In genomic region chr1:61742620-61743431, GRCh38 we compare ENCODE assay signal across 8 cellular contexts. TPM values are rescaled to one million over a fixed set of nuclear protein-coding genes. Genes with fewer than 3 reads are reported as not detected.
DNase-seq lines count a peak whose midpoint lies in the region; ATAC-seq and TF ChIP-seq lines count a peak whose summit lies in the region.

No MANE protein-coding gene starts in this region.

- H3K36me3 ChIP-seq in CD4-positive, CD25-positive, alpha-beta regulatory T cell (ENCODE audit: control insufficient read depth, insufficient read depth, low read length): no peaks in the 10 kb centered on the region
- H3K36me3 ChIP-seq in duodenal mucosa (ENCODE audit: control insufficient read depth in 1 of 2, insufficient read depth in 2 of 2, low read length in 2 of 2) (no peaks in the 10 kb centered on the region), right lobe of liver (no peaks in the 10 kb centered on the region)

- no peaks in the 10 kb centered on the region for H3K9me3 Mint-ChIP-seq in CD4-positive, CD25-positive, alpha-beta regulatory T cell
- no peaks in the 10 kb centered on the region for H3K9me3 Mint-ChIP-seq in stimulated activated memory B cell treated with anti-CD40 and anti-IgM and Interleukin-4, amounts not matched to agents 10 μg/mL and 1 μg/mL and 100 μg/mL, for 72 hours

- H3K4me3 ChIP-seq in CD4-positive, CD25-positive, alpha-beta regulatory T cell (ENCODE audit: low read depth, low read length): peak overlapping the region; percentile 24
- H3K4me3 ChIP-seq in duodenal mucosa (ENCODE audit: low read depth in 1 of 2, low read length in 2 of 2) (peak overlapping the region; percentile 83 to 85), right lobe of liver (peak overlapping the region; percentile 79 to 98 (median 90))

- no peaks in the 10 kb centered on the region for H3K27me3 Mint-ChIP-seq in CD4-positive, CD25-positive, alpha-beta regulatory T cell
- no peaks in the 10 kb centered on the region for H3K27me3 Mint-ChIP-seq in stimulated activated memory B cell treated with anti-CD40 and anti-IgM and Interleukin-4, amounts not matched to agents 10 μg/mL and 1 μg/mL and 100 μg/mL, for 72 hours

- ATAC-seq in CD4-positive, CD25-positive, alpha-beta regulatory T cell (ENCODE audit: low read depth in 2 of 2): no peak
- peak; percentile 51 for ATAC-seq in GM19035 (IDR thresholded peaks at IDR 0.05; ENCODE audit: unreplicated experiment)
- ATAC-seq in HG03108 (IDR thresholded peaks at IDR 0.05; ENCODE audit: unreplicated experiment): peak; percentile 51
- peak; percentile 50 to 68 (median 64) for ATAC-seq in right lobe of liver
- peak; percentile 85 for ATAC-seq in stimulated activated memory B cell treated with anti-CD40 and anti-IgM and Interleukin-4, amounts not matched to agents 10 μg/mL and 1 μg/mL and 100 μg/mL, for 72 hours

- TF ChIP-seq CTCF in RWPE1 (conservative IDR thresholded peaks at IDR 0.05; ENCODE audit: low read depth) (no peak), right lobe of liver (IDR thresholded peaks at IDR 0.05) (no peak)

- POLR2A ChIA-PET in RWPE1 (lab: Yijun Ruan, JAX; ENCODE audit: low non-redundant PET): no interaction called here

- H3K9ac ChIP-seq in duodenal mucosa (ENCODE audit: low read depth in 1 of 2, low read length in 2 of 2): peak overlapping the region; percentile 85 to 87

- H3K4me1 ChIP-seq in CD4-positive, CD25-positive, alpha-beta regulatory T cell (ENCODE audit: control insufficient read depth, insufficient read depth, low read length, poor library complexity, severe bottlenecking): peaks cover 18% of the 10 kb centered on the region
- H3K4me1 ChIP-seq in duodenal mucosa (ENCODE audit: control insufficient read depth in 1 of 2, insufficient read depth in 2 of 2, low read length in 2 of 2) (peaks cover 10 to 24% of the 10 kb centered on the region in 2 donors), right lobe of liver (peaks cover 0 to 35% (median 4%) of the 10 kb centered on the region in 4 donors)

- WGBS in right lobe of liver (ENCODE audit: insufficient coverage, low coverage, low lambda C conversion rate, missing lambda C conversion rate): 0% methylated on average over 5 of the region's 74 CpGs

- H3K27ac Mint-ChIP-seq in CD4-positive, CD25-positive, alpha-beta regulatory T cell: peak overlapping the region; percentile 31 to 88 (median 81)
- peak overlapping the region; percentile 80 for H3K27ac Mint-ChIP-seq in stimulated activated memory B cell treated with anti-CD40 and anti-IgM and Interleukin-4, amounts not matched to agents 10 μg/mL and 1 μg/mL and 100 μg/mL, for 72 hours

- TF ChIP-seq POLR2A in right lobe of liver (IDR thresholded peaks at IDR 0.05): no peak

- CTCF ChIA-PET in RWPE1 (lab: Yijun Ruan, JAX): no interaction called here

- DNase-seq in CD4-positive, CD25-positive, alpha-beta regulatory T cell: no peak
- peak; percentile 42 for DNase-seq in RWPE1 (ENCODE audit: low spot score)
- DNase-seq in right lobe of liver: peak; percentile 48 to 66 (median 60)
- no peak for DNase-seq in NOMO-1 treated with dmso at 0.1 percent for 144 hours (lab: John Stamatoyannopoulos, UW; ENCODE audit: unreplicated experiment)

- peak overlapping the region; percentile 76 for H3K27ac ChIP-seq in CD4-positive, CD25-positive, alpha-beta regulatory T cell (ENCODE audit: insufficient read depth, low read length, poor library complexity, severe bottlenecking)
- H3K27ac ChIP-seq in RWPE1: peak overlapping the region; percentile 84
- H3K27ac ChIP-seq in duodenal mucosa (ENCODE audit: low read depth, low read length): peak overlapping the region; percentile 92
- H3K27ac ChIP-seq in right lobe of liver: peak overlapping the region; percentile 68 to 90 (median 87)

- peak overlapping the region; percentile 76 to 97 (median 87) for H3K4me3 Mint-ChIP-seq in CD4-positive, CD25-positive, alpha-beta regulatory T cell
- H3K4me3 Mint-ChIP-seq in stimulated activated memory B cell treated with anti-CD40 and anti-IgM and Interleukin-4, amounts not matched to agents 10 μg/mL and 1 μg/mL and 100 μg/mL, for 72 hours: peak overlapping the region; percentile 90

- H3K4me1 Mint-ChIP-seq in CD4-positive, CD25-positive, alpha-beta regulatory T cell: peaks cover 18 to 36% (median 29%) of the 10 kb centered on the region in 4 donors
- peaks cover 35% of the 10 kb centered on the region for H3K4me1 Mint-ChIP-seq in stimulated activated memory B cell treated with anti-CD40 and anti-IgM and Interleukin-4, amounts not matched to agents 10 μg/mL and 1 μg/mL and 100 μg/mL, for 72 hours

- no peaks in the 10 kb centered on the region for H3K9me3 ChIP-seq in CD4-positive, CD25-positive, alpha-beta regulatory T cell (ENCODE audit: control insufficient read depth in 2 of 2, low read length in 2 of 2)
- H3K9me3 ChIP-seq in duodenal mucosa (ENCODE audit: control insufficient read depth in 1 of 2, low read length in 2 of 2) (no peaks in the 10 kb centered on the region), right lobe of liver (no peaks in the 10 kb centered on the region)

- H3K27me3 ChIP-seq in CD4-positive, CD25-positive, alpha-beta regulatory T cell (ENCODE audit: control insufficient read depth, insufficient read depth, low read length): no peaks in the 10 kb centered on the region
- H3K27me3 ChIP-seq in duodenal mucosa (ENCODE audit: control insufficient read depth in 1 of 2, insufficient read depth in 2 of 2, low read length in 2 of 2): no peaks in the 10 kb centered on the region
- H3K27me3 ChIP-seq in right lobe of liver: no peaks in the 10 kb centered on the region

- H3K36me3 Mint-ChIP-seq in CD4-positive, CD25-positive, alpha-beta regulatory T cell: no peaks in the 10 kb centered on the region
- H3K36me3 Mint-ChIP-seq in stimulated activated memory B cell treated with anti-CD40 and anti-IgM and Interleukin-4, amounts not matched to agents 10 μg/mL and 1 μg/mL and 100 μg/mL, for 72 hours: no peaks in the 10 kb centered on the region

- intact Hi-C loops in right lobe of liver (cut with DNase I): no loop called here

RNA-seq across cellular contexts. Expression of gene PATJ, which starts 0.5 kb away (rescaled TPM):
- 49.2 TPM for total RNA-seq in CD4-positive, CD25-positive, alpha-beta regulatory T cell
- 10 to 100 TPM in 3 of 4 donors, 1 to 10 TPM in 1; 8.6 to 19.3 (median 15.5) TPM for polyA plus RNA-seq in CD4-positive, CD25-positive, alpha-beta regulatory T cell
- 10 to 100 TPM; 19.0 to 49.0 (median 26.7) TPM for total RNA-seq in right lobe of liver

RNA-seq across cellular contexts. Expression of gene TM2D1, which starts 17.9 kb away (rescaled TPM):
- total RNA-seq in CD4-positive, CD25-positive, alpha-beta regulatory T cell: 26.9 TPM
- 10 to 100 TPM; 41.3 to 53.9 (median 50.6) TPM for polyA plus RNA-seq in CD4-positive, CD25-positive, alpha-beta regulatory T cell
- total RNA-seq in right lobe of liver: 10 to 100 TPM; 15.0 to 24.5 (median 20.3) TPM

Comparison
In these comparisons a context has a peak if more than half of its experiments do, and no peak if none do; other contexts are left out.
1. ATAC-seq: peak in GM19035 (single experiment), HG03108 (single experiment), right lobe of liver (4 of 4) and stimulated activated memory B cell treated with anti-CD40 and anti-IgM and Interleukin-4, amounts not matched to agents 10 μg/mL and 1 μg/mL and 100 μg/mL, for 72 hours (single experiment); none in CD4-positive, CD25-positive, alpha-beta regulatory T cell (0 of 2).
2. DNase-seq: peak in RWPE1 (single experiment) and right lobe of liver (3 of 3); none in CD4-positive, CD25-positive, alpha-beta regulatory T cell (0 of 3) and NOMO-1 treated with dmso at 0.1 percent for 144 hours (single experiment).
3. H3K4me3 ChIP-seq: peak in every context shown above with its lines; median percentile 90 in right lobe of liver; 84 in duodenal mucosa; 24 in CD4-positive, CD25-positive, alpha-beta regulatory T cell.
4. Peak in every context shown above with its lines, with median percentiles within 50 percentile points of each other: H3K27ac ChIP-seq.